In genomic region chr9:36891341-36891811, GRCh38 we compare ENCODE assay signal across 22 cellular contexts.
DNase-seq lines count a peak whose midpoint lies in the region; ATAC-seq, FAIRE-seq and TF ChIP-seq lines count a peak whose summit lies in the region.
"Had no signal": no experiment of that assay in that cellular context is flagged by ENCODE, and none has a peak within 500 bp of the region (broad histone marks: within the 10 kb centered on the region; RNA-seq: fewer than 3 reads in every experiment).

No MANE protein-coding gene starts in this region.

- no peak overlapping the region for H3K4me3 ChIP-seq in WERI-Rb-1 (ENCODE audit: low read depth, low read length)
- H3K4me3 ChIP-seq in transverse colon, result no peak overlapping the region
- H3K4me3 ChIP-seq: coronary artery, HAP-1 had no signal

- no peaks in the 10 kb centered on the region for H3K9me3 ChIP-seq in WERI-Rb-1 (ENCODE audit: severe bottlenecking)
- H3K9me3 ChIP-seq in transverse colon, result no peaks in the 10 kb centered on the region
- H3K9me3 ChIP-seq: HAP-1, neutrophil had no signal

- WGBS in transverse colon (ENCODE audit: low coverage in 1 of 2), 2 donors, result 0 to 51% methylated on average over 1 to 13 of the region's 13 CpGs

- peak overlapping the region; percentile 30; the same call in 1 of the 2 replicates for H3K27ac ChIP-seq in WERI-Rb-1
- H3K27ac ChIP-seq in transverse colon, result no peak overlapping the region
- H3K27ac ChIP-seq: coronary artery, neutrophil had no signal

- H3K4me1 ChIP-seq in transverse colon, result no peaks in the 10 kb centered on the region
- H3K4me1 ChIP-seq: HAP-1 had no signal

- TF ChIP-seq CTCF in D721Med (IDR thresholded peaks at IDR 0.05; ENCODE audit: insufficient read depth, missing control alignments), result no peak
- no peak for TF ChIP-seq CTCF in WERI-Rb-1 (IDR thresholded peaks at IDR 0.05; ENCODE audit: low read depth, low read length)
- TF ChIP-seq CTCF in transverse colon (IDR thresholded peaks at IDR 0.05), result no peak

- in situ Hi-C loops in transverse colon (cut with MboI; ENCODE audit: low pct_ligation_motif_present in 1 of 4, low pct_unique_long_range_greater_than_20kb in 1 of 4, low sequenced_read_pairs in 3 of 4), result no loop called here

- intact Hi-C loops in transverse colon (cut with DNase I; ENCODE audit: low total_unique reads), result no loop called here

- H3K27me3 ChIP-seq in WERI-Rb-1 (ENCODE audit: insufficient read depth, low read depth, severe bottlenecking) (no peaks in the 10 kb centered on the region), transverse colon (peaks cover 15% of the 10 kb centered on the region)

- H3K4me1 Mint-ChIP-seq in memory B cell, result peaks cover 38% of the 10 kb centered on the region

- peak overlapping the region; percentile 68 for H3K27ac Mint-ChIP-seq in memory B cell
- H3K27ac Mint-ChIP-seq: CD4-positive, alpha-beta T cell had no signal

- H3K36me3 ChIP-seq in WERI-Rb-1, result peaks cover 8% of the 10 kb centered on the region; the same call in 1 of the 2 replicates
- H3K36me3 ChIP-seq in transverse colon, result no peaks in the 10 kb centered on the region
- H3K36me3 ChIP-seq: HAP-1, neutrophil had no signal

- peaks cover 14% of the 10 kb centered on the region for H3K36me3 Mint-ChIP-seq in memory B cell

- peak; percentile 86 for FAIRE-seq in D721Med (lab: Jason Lieb, UNC)
- FAIRE-seq: endometrium, G401.6, small intestine had no signal

- no peak for TF ChIP-seq POLR2A in transverse colon (IDR thresholded peaks at IDR 0.05)

- no peak for DNase-seq in D721Med (ENCODE audit: insufficient read length, low spot score)
- peak; percentile 91 for DNase-seq in NCI-H146 treated with DMSO at 0.1 percent for 48 hours (lab: John Stamatoyannopoulos, UW; ENCODE audit: unreplicated experiment)
- peak; percentile 33 for DNase-seq in WERI-Rb-1
- no peak for DNase-seq in memory B cell (ENCODE audit: low spot score in 2 of 2)
- DNase-seq in NK-92 treated with Interleukin-12 subunit alpha and Interleukin-12 subunit beta, amount 100 ng/mL, for 24 hours (lab: John Stamatoyannopoulos, UW), result no peak
- DNase-seq in transverse colon, result no peak
- no peak for DNase-seq in NAMALWA (ENCODE audit: low spot score)
- DNase-seq: activated CD4-positive, alpha-beta T cell treated with anti-CD3 and anti-CD28 coated beads, Interleukin-2, amount 50 U/mL, for 48 hours; activated CD4-positive, CD25-positive, alpha-beta regulatory T cell; activated CD8-positive, alpha-beta memory T cell treated with anti-CD3 and anti-CD28 coated beads, Interleukin-2, amount 50 U/mL, for 48 hours; NCI-H187; NCI-H446 treated with DMSO at 0.1 percent for 48 hours; small intestine; stimulated activated CD4-positive, alpha-beta T cell treated with anti-CD3 and anti-CD28 coated beads, Interleukin-2, amount 100 ng/mL, for 48 hours; stimulated activated naive CD4-positive, alpha-beta T cell treated with Interleukin-2 at 50 U/mL for 16 hours had no signal

- no peak overlapping the region for H3K4me3 Mint-ChIP-seq in memory B cell
- H3K4me3 Mint-ChIP-seq: CD4-positive, alpha-beta T cell had no signal

- no peaks in the 10 kb centered on the region for H3K27me3 Mint-ChIP-seq in memory B cell

- TF ChIP-seq EP300 in transverse colon (IDR thresholded peaks at IDR 0.05; ENCODE audit: low read depth), result no peak

- ATAC-seq in memory B cell (ENCODE audit: low read depth) (no peak), GM21423 (IDR thresholded peaks at IDR 0.05; ENCODE audit: unreplicated experiment) (no peak)

- no peaks in the 10 kb centered on the region for H3K9me3 Mint-ChIP-seq in memory B cell
- H3K9me3 Mint-ChIP-seq: CD4-positive, alpha-beta T cell had no signal

Comparison
In these comparisons a context has a peak if more than half of its experiments do, and no peak if none do; other contexts are left out.
1. DNase-seq: peak in NCI-H146 treated with DMSO at 0.1 percent for 48 hours (single experiment) and WERI-Rb-1 (single experiment); none in D721Med (single experiment), memory B cell (0 of 2), NK-92 treated with Interleukin-12 subunit alpha and Interleukin-12 subunit beta, amount 100 ng/mL, for 24 hours (single experiment), transverse colon (single experiment) and NAMALWA (single experiment).